8 cellular contexts compared by ENCODE assay signal in genomic region chr19:40716655-40717324, GRCh38. TPM values are rescaled to one million over a fixed set of nuclear protein-coding genes. Genes with fewer than 3 reads are reported as not detected.
DNase-seq lines count a peak whose midpoint lies in the region; ATAC-seq and TF ChIP-seq lines count a peak whose summit lies in the region.

COQ8B (minus strand) TSS chr19:40716886; CDS start chr19:40714632, 2,254 bp downstream.
ITPKC (plus strand) TSS chr19:40717112; CDS start chr19:40717136, 24 bp downstream.

- intact Hi-C loops in Calu3 (cut with micrococcal nuclease; ENCODE audit: unreplicated experiment) = loop anchor here (5.0 kb wide), 1 partner anchor 36 kb away; the partner anchor contains the start of genes ACTMAP and SNRPA

- H3K27ac ChIP-seq in HUES48 (ENCODE audit: low read depth, low read length) (peak within 1 kb of the TSS; percentile 93), endodermal cell (ENCODE audit: low read depth, low read length) (peak within 1 kb of the TSS; percentile 66)

- DNase-seq in Calu3 = peak; percentile 100
- DNase-seq in NT2/D1 (ENCODE audit: low read depth, low spot score) = peak; percentile 86
- DNase-seq in activated CD8-positive, alpha-beta memory T cell treated with anti-CD3 and anti-CD28 coated beads, Interleukin-2, amount 50 U/mL, for 24 hours (ENCODE audit: extremely low read depth) = peak; percentile 100
- peak; percentile 100 for DNase-seq in endodermal cell
- DNase-seq in mesenteric fat pad (ENCODE audit: low spot score) = peak; percentile 100
- DNase-seq in stimulated activated CD8-positive, alpha-beta memory T cell treated with anti-CD3 and anti-CD28 coated beads, Interleukin-15, amount 100 ng/mL, for 1 hour (ENCODE audit: low read depth) = peak; percentile 100

- H3K4me3 Mint-ChIP-seq in Calu3 (ENCODE audit: low read depth, unreplicated experiment) (peak within 1 kb of the TSS; percentile 78), endodermal cell (peak within 1 kb of the TSS; percentile 91)

- CTCF ChIA-PET in Calu3 (lab: Charles Lee) = interaction anchor here (0.8 to 2.1 kb wide), 4 partner anchors 33 to 284 kb away, joined by 3 to 8 read pairs (median 5); partner anchors contain the start of genes ACTMAP and RAB4B

- BruUV-seq in Calu3 (replicated peaks; lab: Mats Ljungman, UMichigan) = no TSS peak

- H3K27me3 Mint-ChIP-seq in Calu3 (ENCODE audit: unreplicated experiment) (no peaks in the 10 kb centered on the region), endodermal cell (ENCODE audit: insufficient read depth) (no peaks in the 10 kb centered on the region)

- H3K9me3 Mint-ChIP-seq in Calu3 (ENCODE audit: low read depth, unreplicated experiment) = no peaks in the 10 kb centered on the region
- H3K9me3 Mint-ChIP-seq in endodermal cell = no peaks in the 10 kb centered on the region

- 0 to 1% methylated on average over 26 to 72 of the region's 72 CpGs for WGBS in endodermal cell (ENCODE audit: insufficient coverage in 1 of 2, insufficient read length in 1 of 2), 2 experiments

- peak; percentile 66 for ATAC-seq in GM21423 (IDR thresholded peaks at IDR 0.05; ENCODE audit: unreplicated experiment)

- H3K36me3 ChIP-seq in HUES48 (ENCODE audit: control insufficient read depth, insufficient read depth, low read length) (peaks cover 12% of the 10 kb centered on the region), NT2/D1 (ENCODE audit: insufficient read depth, insufficient read length, low read length) (peaks cover 9% of the 10 kb centered on the region), endodermal cell (ENCODE audit: control insufficient read depth, insufficient read depth, low read length) (peaks cover 16% of the 10 kb centered on the region)

- H3K9me3 ChIP-seq in HUES48 (ENCODE audit: control insufficient read depth, insufficient read depth, low read length) (no peaks in the 10 kb centered on the region), NT2/D1 (ENCODE audit: insufficient read depth, low read length) (no peaks in the 10 kb centered on the region), endodermal cell (ENCODE audit: control insufficient read depth, low read length) (no peaks in the 10 kb centered on the region)

- H3K27ac Mint-ChIP-seq in Calu3 (ENCODE audit: unreplicated experiment) (peak within 1 kb of the TSS; percentile 93), endodermal cell (peak within 1 kb of the TSS; percentile 91)

- H3K27me3 ChIP-seq in HUES48 (ENCODE audit: control insufficient read depth, insufficient read depth, low read length) (no peaks in the 10 kb centered on the region), NT2/D1 (ENCODE audit: insufficient read depth, insufficient read length) (no peaks in the 10 kb centered on the region), endodermal cell (ENCODE audit: control insufficient read depth, insufficient read depth, low read length, poor library complexity, severe bottlenecking) (no peaks in the 10 kb centered on the region)

- H3K36me3 Mint-ChIP-seq in Calu3 (ENCODE audit: insufficient read depth, unreplicated experiment) = peaks cover 95% of the 10 kb centered on the region
- peaks cover 23% of the 10 kb centered on the region for H3K36me3 Mint-ChIP-seq in endodermal cell (ENCODE audit: low read depth)

- H3K4me1 ChIP-seq in HUES48 (ENCODE audit: control insufficient read depth, insufficient read depth, low read length) (peaks cover 12% of the 10 kb centered on the region), NT2/D1 (ENCODE audit: insufficient read depth, insufficient read length) (peaks cover 2% of the 10 kb centered on the region), endodermal cell (ENCODE audit: control insufficient read depth, insufficient read depth, low read length) (no peaks in the 10 kb centered on the region)

- H3K9ac ChIP-seq in HUES48 (ENCODE audit: low read depth, low read length) (peak within 1 kb of the TSS; percentile 87), NT2/D1 (ENCODE audit: insufficient read length, low read depth) (peak within 1 kb of the TSS; percentile 89), endodermal cell (ENCODE audit: extremely low read depth, low read length, poor library complexity, severe bottlenecking) (peak within 1 kb of the TSS; percentile 67)

- H3K4me3 ChIP-seq in HUES48 (ENCODE audit: low read depth, low read length) = peak within 1 kb of the TSS; percentile 96
- peak within 1 kb of the TSS; percentile 87 for H3K4me3 ChIP-seq in NT2/D1 (ENCODE audit: insufficient read length, low read depth)
- peak within 1 kb of the TSS; percentile 94 for H3K4me3 ChIP-seq in endodermal cell (ENCODE audit: low read length)

- TF ChIP-seq CTCF in Calu3 (IDR thresholded peaks at IDR 0.05; ENCODE audit: unreplicated experiment) = no peak
- peak; percentile 52 for TF ChIP-seq CTCF in endodermal cell (conservative IDR thresholded peaks at IDR 0.05)

- H3K4me1 Mint-ChIP-seq in Calu3 (ENCODE audit: low read depth, unreplicated experiment) (peaks cover 29% of the 10 kb centered on the region), endodermal cell (peaks cover 19% of the 10 kb centered on the region)

RNA-seq across cellular contexts. Expression of gene COQ8B, which starts in this region (rescaled TPM):
- total RNA-seq in Calu3 (2022) (55.9 and 62.7 TPM in 2 replicates), endodermal cell (10 to 100 TPM; 45.6 to 49.8 TPM), mesenteric fat pad (16.8 TPM)
- polyA plus RNA-seq in endodermal cell (2013, experiment 1 of 2) = 39.8 TPM
- polyA plus RNA-seq in endodermal cell (2013, experiment 2 of 2) = 34.3 TPM

RNA-seq across cellular contexts. Expression of gene ITPKC, which starts in this region (rescaled TPM):
- total RNA-seq in Calu3 (2022) = 25.3 and 32.0 TPM in 2 replicates
- total RNA-seq in endodermal cell = 10 to 100 TPM in 1 of 2 donors, 1 to 10 TPM in 1; 9.9 to 11.1 TPM
- 8.8 TPM for polyA plus RNA-seq in endodermal cell (2013, experiment 1 of 2)
- polyA plus RNA-seq in endodermal cell (2013, experiment 2 of 2) = 8.2 TPM
- 53.1 TPM for total RNA-seq in mesenteric fat pad

Comparison
In these comparisons a context has a peak if more than half of its experiments do, and no peak if none do; other contexts are left out.
1. Peak in every context shown above with its lines: DNase-seq, ATAC-seq, H3K4me3 ChIP-seq and H3K27ac ChIP-seq.